ENCODE assay signal across 8 cellular contexts in the genomic region with DNA sequence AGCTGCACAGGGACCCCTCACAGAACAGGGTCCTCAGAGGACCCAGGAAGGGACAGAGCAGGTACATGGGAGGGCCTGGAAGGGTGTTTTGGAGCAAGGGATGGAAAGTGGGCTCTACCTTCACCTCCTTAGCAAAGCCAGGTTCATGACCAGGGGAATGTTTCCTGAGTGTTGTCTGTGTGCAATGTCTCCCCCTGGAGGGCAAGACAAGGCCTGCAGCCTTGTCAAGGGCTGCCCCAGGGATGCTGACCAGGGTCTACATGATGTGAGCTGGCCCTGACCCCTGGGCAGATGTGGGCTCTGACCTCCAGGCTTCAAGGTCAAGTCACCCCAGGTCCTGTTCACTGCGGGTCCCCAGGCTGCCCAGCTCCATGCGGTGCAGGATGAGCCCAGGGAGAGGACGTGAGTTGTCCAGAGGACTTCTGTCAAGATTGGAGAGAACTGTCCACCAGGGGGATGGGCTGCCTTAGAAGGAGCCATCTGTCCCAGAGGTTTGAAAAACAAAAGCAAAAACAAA. TPM values are rescaled to one million over a fixed set of nuclear protein-coding genes. Genes with fewer than 3 reads are reported as not detected.
DNase-seq lines count a peak whose midpoint lies in the region; ATAC-seq, FAIRE-seq and TF ChIP-seq lines count a peak whose summit lies in the region.

No MANE protein-coding gene starts in this region.

- no peaks in the 10 kb centered on the region for H3K36me3 ChIP-seq in astrocyte (ENCODE audit: insufficient read depth, low read length)

- no peak for FAIRE-seq in astrocyte (lab: Jason Lieb, UNC)

- no peaks in the 10 kb centered on the region for H4K20me1 ChIP-seq in astrocyte (ENCODE audit: insufficient read depth, low read length)

- H3K79me2 ChIP-seq in astrocyte (ENCODE audit: insufficient read depth, low read length), result no peaks in the 10 kb centered on the region

- no peak overlapping the region for H3K4me3 Mint-ChIP-seq in astrocyte (ENCODE audit: unreplicated experiment)

- H3K4me1 Mint-ChIP-seq in astrocyte (ENCODE audit: low read depth, unreplicated experiment), result peaks cover 5% of the 10 kb centered on the region

- H3K27ac Mint-ChIP-seq in astrocyte (ENCODE audit: unreplicated experiment), result no peak overlapping the region

- no peak overlapping the region for H2AFZ ChIP-seq in astrocyte (ENCODE audit: low read depth, low read length)

- no peak overlapping the region for H3K9ac ChIP-seq in astrocyte (ENCODE audit: low read length)

- peaks cover 2% of the 10 kb centered on the region for H3K9me3 Mint-ChIP-seq in astrocyte (ENCODE audit: unreplicated experiment)

- H3K27ac ChIP-seq in astrocyte (ENCODE audit: low read depth, low read length) (no peak overlapping the region), skin epidermis (peak overlapping the region in 11 of 21 experiments; percentile 9 to 84 (median 60))

- H3K9me3 ChIP-seq in astrocyte (ENCODE audit: insufficient read depth, low read depth, low read length), result no peaks in the 10 kb centered on the region

- H3K4me2 ChIP-seq in astrocyte (ENCODE audit: low read length), result no peak overlapping the region

- peak; percentile 80 for TF ChIP-seq CTCF in astrocyte (IDR thresholded peaks at IDR 0.05; ENCODE audit: insufficient read depth, low read depth, low read length)

- no peaks in the 10 kb centered on the region for H3K4me1 ChIP-seq in astrocyte (ENCODE audit: insufficient read depth, low read length)

- peaks cover 41% of the 10 kb centered on the region for H3K27me3 Mint-ChIP-seq in astrocyte (ENCODE audit: low read depth, unreplicated experiment)

- H3K4me3 ChIP-seq in astrocyte (ENCODE audit: insufficient read depth, low read depth, low read length), result no peak overlapping the region
- peak overlapping the region in 1 of 7 experiments; percentile 20 for H3K4me3 ChIP-seq in skin epidermis

- DNase-seq in ELF-1 (ENCODE audit: low read depth, low spot score), result peak; percentile 88
- peak; percentile 28 for DNase-seq in HT1080 (ENCODE audit: low read depth)
- peak; percentile 28 to 66 (median 50) for DNase-seq in T-helper 2 cell
- no peak for DNase-seq in astrocyte (ENCODE audit: low read depth)
- DNase-seq in hippocampal formation (lab: John Stamatoyannopoulos, UW), result peak; percentile 2 to 59

- H3K27me3 ChIP-seq in astrocyte (ENCODE audit: insufficient read depth, low read length), result no peaks in the 10 kb centered on the region

- H3K36me3 Mint-ChIP-seq in astrocyte (ENCODE audit: low read depth, unreplicated experiment), result peaks cover 2% of the 10 kb centered on the region

- ATAC-seq in HG03280 (IDR thresholded peaks at IDR 0.05; ENCODE audit: unreplicated experiment), result no peak
- no peak for ATAC-seq in GM18498 (IDR thresholded peaks at IDR 0.05; ENCODE audit: unreplicated experiment)

RNA-seq across cellular contexts. Expression of gene CEACAM1, which starts 1.0 kb away (rescaled TPM):
- total RNA-seq in HT1080 (2014; rRNA removed; shearing (Covaris generic)), result not detected in 2 replicates
- polyA plus RNA-seq in HT1080 (2015; cell fraction: cytosol; rRNA removed), result 0.14 and 0.38 TPM in 2 replicates
- polyA plus RNA-seq in HT1080 (2015; cell fraction: nucleus; rRNA removed), result 0.47 and 0.62 TPM in 2 replicates
- 1.1 and 1.7 TPM in 2 replicates for total RNA-seq in astrocyte
